ENCODE assay signal across 9 cellular contexts in genomic region chr1:196609114-196609737, GRCh38. TPM values are rescaled to one million over a fixed set of nuclear protein-coding genes. Genes with fewer than 3 reads are reported as not detected.
A peak's percentile ranks its signal among the peaks of the same experiment; 100 is the strongest.
DNase-seq lines count a peak whose midpoint lies in the region; ATAC-seq and TF ChIP-seq lines count a peak whose summit lies in the region.
"Had no signal": no experiment of that assay in that cellular context is flagged by ENCODE, and none has a peak within 500 bp of the region (broad histone marks: within the 10 kb centered on the region; RNA-seq: fewer than 3 reads in every experiment).

No MANE protein-coding gene starts in this region.

- no peaks in the 10 kb centered on the region for H3K27me3 ChIP-seq in gastroesophageal sphincter
- H3K27me3 ChIP-seq in trophoblast cell (ENCODE audit: insufficient read depth, low read length): no peaks in the 10 kb centered on the region

- H3K4me3 ChIP-seq in gastroesophageal sphincter: peak overlapping the region; percentile 54 to 60
- peak overlapping the region; percentile 73 for H3K4me3 ChIP-seq in trophoblast cell (ENCODE audit: low read depth, low read length)

- H4K91ac ChIP-seq in trophoblast cell (ENCODE audit: low read depth, low read length): no peak overlapping the region

- 18 to 21% methylated on average over 11 to 14 of the region's 16 CpGs for WGBS in gastroesophageal sphincter (ENCODE audit: low coverage in 1 of 2), 2 donors
- WGBS in trophoblast cell (ENCODE audit: extremely low coverage, insufficient coverage, insufficient read length): no CpG with 5 or more reads among the region's 16 CpGs

- DNase-seq in NCI-H82 treated with DMSO at 0.1 percent for 48 hours (lab: John Stamatoyannopoulos, UW; ENCODE audit: unreplicated experiment): peak; percentile 91
- peak; percentile 2 to 27 for DNase-seq in trophoblast cell
- DNase-seq in LoVo (ENCODE audit: low spot score): no peak
- DNase-seq in MV-4-11 (lab: John Stamatoyannopoulos, UW): no peak
- DNase-seq in activated CD8-positive, alpha-beta memory T cell treated with anti-CD3 and anti-CD28 coated beads, Interleukin-2, amount 50 U/mL, for 4 hours: no peak

- no peak overlapping the region for H4K12ac ChIP-seq in trophoblast cell (ENCODE audit: low read depth, low read length)

- H3K18ac ChIP-seq in trophoblast cell (ENCODE audit: low read length): no peak overlapping the region

- H3K79me2 ChIP-seq in trophoblast cell (ENCODE audit: control insufficient read depth, insufficient read depth, low read length, poor library complexity): no peaks in the 10 kb centered on the region

- no peak overlapping the region for H3K4ac ChIP-seq in trophoblast cell (ENCODE audit: low read depth, low read length)

- H2BK12ac ChIP-seq in trophoblast cell (ENCODE audit: low read length): no peak overlapping the region

- H2BK5ac ChIP-seq in trophoblast cell (ENCODE audit: low read depth, low read length, poor library complexity): no peak overlapping the region

- H4K8ac ChIP-seq in trophoblast cell (ENCODE audit: low read depth, low read length): no peak overlapping the region

- no peak overlapping the region for H3K23ac ChIP-seq in trophoblast cell (ENCODE audit: low read length)

- peak; percentile 46 for ATAC-seq in GM21390 (IDR thresholded peaks at IDR 0.05; ENCODE audit: unreplicated experiment)
- peak; percentile 62 for ATAC-seq in gastroesophageal sphincter
- no peak for ATAC-seq in GM21529 (IDR thresholded peaks at IDR 0.05; ENCODE audit: unreplicated experiment)

- no peaks in the 10 kb centered on the region for H3K36me3 ChIP-seq in gastroesophageal sphincter
- H3K36me3 ChIP-seq in trophoblast cell (ENCODE audit: control insufficient read depth in 1 of 2, insufficient read depth in 2 of 2, low read length in 2 of 2): no peaks in the 10 kb centered on the region

- peak in 3 of 4 experiments; percentile 21 to 39 (median 25) for TF ChIP-seq CTCF in gastroesophageal sphincter (IDR thresholded peaks at IDR 0.05)

- no peak overlapping the region for H3K9ac ChIP-seq in trophoblast cell (ENCODE audit: low read length)

- H3K4me1 ChIP-seq in gastroesophageal sphincter (peaks cover 0 to 47% (median 3%) of the 10 kb centered on the region in 3 donors), trophoblast cell (ENCODE audit: control insufficient read depth in 1 of 2, insufficient read depth in 2 of 2, low read length in 2 of 2) (peaks cover 0 to 4% of the 10 kb centered on the region in 2 experiments)

- no peaks in the 10 kb centered on the region for H3K9me3 ChIP-seq in gastroesophageal sphincter
- H3K9me3 ChIP-seq in trophoblast cell (ENCODE audit: insufficient read depth, low read depth, low read length): no peaks in the 10 kb centered on the region

- no peaks in the 10 kb centered on the region for H3K79me1 ChIP-seq in trophoblast cell (ENCODE audit: low read length)

- no peak overlapping the region for H2BK120ac ChIP-seq in trophoblast cell (ENCODE audit: insufficient read depth, low read length, poor library complexity)

- no peak for TF ChIP-seq EP300 in gastroesophageal sphincter (IDR thresholded peaks at IDR 0.05)

- H2AFZ ChIP-seq in trophoblast cell (ENCODE audit: insufficient read depth, low read length, poor library complexity): peak overlapping the region; percentile 56

- peak overlapping the region; percentile 64 for H3K4me2 ChIP-seq in trophoblast cell (ENCODE audit: low read length)

- no peak overlapping the region for H2AK5ac ChIP-seq in trophoblast cell (ENCODE audit: low read length)

- peak overlapping the region; percentile 70 to 89 (median 86) for H3K27ac ChIP-seq in gastroesophageal sphincter
- H3K27ac ChIP-seq in trophoblast cell (ENCODE audit: low read depth, low read length): no peak overlapping the region

- H3K14ac ChIP-seq in trophoblast cell (ENCODE audit: low read length): no peak overlapping the region

- TF ChIP-seq POLR2A in gastroesophageal sphincter (IDR thresholded peaks at IDR 0.05): no peak

RNA-seq across cellular contexts. Expression of gene KCNT2, which starts 1.0 kb away (rescaled TPM):
- 10 to 100 TPM in 2 of 4 donors, 1 to 10 TPM in 2; 6.5 to 25.1 (median 10.0) TPM for total RNA-seq in gastroesophageal sphincter
- polyA plus RNA-seq in trophoblast cell (2013): 0.33 and 0.38 TPM in 2 replicates
- polyA plus RNA-seq: IgD-negative memory B cell had no signal

RNA-seq across cellular contexts. Expression of gene CFH, which starts 42.6 kb away (rescaled TPM):
- total RNA-seq in gastroesophageal sphincter: 100 to 1,000 TPM in 1 of 4 donors, 10 to 100 TPM in 3; 35.7 to 111 (median 60.9) TPM
- 0.01 and 0.03 TPM in 2 replicates for polyA plus RNA-seq in trophoblast cell (2013)
- polyA plus RNA-seq: IgD-negative memory B cell had no signal

Comparison
In these comparisons a context has a peak if more than half of its experiments do, and no peak if none do; other contexts are left out.
1. DNase-seq: peak in NCI-H82 treated with DMSO at 0.1 percent for 48 hours (single experiment) and trophoblast cell (2 of 2); none in LoVo (single experiment), MV-4-11 (single experiment) and activated CD8-positive, alpha-beta memory T cell treated with anti-CD3 and anti-CD28 coated beads, Interleukin-2, amount 50 U/mL, for 4 hours (single experiment).